ENCODE assay signal across 8 cellular contexts in the genomic region with DNA sequence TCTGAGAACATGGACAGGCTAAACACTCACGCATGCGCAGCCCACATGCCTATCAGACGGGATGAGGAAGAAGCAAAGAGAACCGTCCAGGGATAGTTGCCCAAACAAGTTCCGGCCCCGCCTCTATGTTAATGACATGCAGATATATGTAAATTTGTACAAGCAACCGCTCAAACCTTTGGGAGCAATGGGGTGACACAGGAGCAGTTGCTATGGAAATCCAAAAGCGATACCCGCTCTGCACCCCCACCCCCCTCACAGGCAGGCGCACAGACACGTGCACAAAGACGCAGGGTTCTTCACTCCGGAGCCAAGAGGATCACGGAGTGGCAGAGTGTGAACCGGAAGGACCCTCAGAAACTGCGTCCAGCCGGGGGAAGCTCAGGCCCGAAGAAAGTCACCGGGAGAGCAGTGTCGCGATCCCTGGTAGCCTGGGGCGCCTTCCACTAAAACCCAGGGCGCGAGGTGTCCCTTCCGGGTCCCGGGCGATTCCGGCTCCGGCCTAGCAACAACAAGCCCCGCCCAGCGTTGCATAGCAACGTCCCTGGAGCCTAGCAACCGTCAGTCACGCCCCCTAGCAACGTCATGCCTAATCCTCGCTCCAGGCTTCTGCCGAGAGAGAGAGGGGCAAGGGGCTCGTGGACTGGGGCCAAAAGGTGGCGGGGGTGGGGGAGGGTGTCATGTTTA. TPM values are rescaled to one million over a fixed set of nuclear protein-coding genes. Genes with fewer than 3 reads are reported as not detected.
DNase-seq lines count a peak whose midpoint lies in the region; ATAC-seq lines count a peak whose summit lies in the region.

No MANE protein-coding gene starts in this region.

- peak; percentile 63 for ATAC-seq in HG03025 (IDR thresholded peaks at IDR 0.05; ENCODE audit: low FRiP score, unreplicated experiment)

- DNase-seq in NCI-H187 (lab: John Stamatoyannopoulos, UW) (peak; percentile 66 to 70), NCI-H187 treated with DMSO at 0.1 percent for 48 hours (lab: John Stamatoyannopoulos, UW) (no peak), NCI-H345 (lab: John Stamatoyannopoulos, UW) (peak; percentile 81), cerebellum (ENCODE audit: low spot score) (peak; percentile 95), kidney glomerular epithelial cell (lab: John Stamatoyannopoulos, UW) (peak; percentile 78)
- peak; percentile 74 for DNase-seq in activated CD4-positive, alpha-beta T cell treated with anti-CD3 and anti-CD28 coated beads for 1 hour
- peak; percentile 96 for DNase-seq in stimulated activated CD4-positive, alpha-beta T cell treated with anti-CD3 and anti-CD28 coated beads, Interleukin-15, amount 100 ng/mL, for 24 hours

RNA-seq across cellular contexts. Expression of a gene that starts 24.1 kb away (rescaled TPM):
- 34.0 TPM for total RNA-seq in cerebellum

RNA-seq across cellular contexts. Expression of a gene that starts 27.5 kb away (rescaled TPM):
- total RNA-seq in cerebellum: not detected
